5 cellular contexts compared by ENCODE assay signal in the genomic region with DNA sequence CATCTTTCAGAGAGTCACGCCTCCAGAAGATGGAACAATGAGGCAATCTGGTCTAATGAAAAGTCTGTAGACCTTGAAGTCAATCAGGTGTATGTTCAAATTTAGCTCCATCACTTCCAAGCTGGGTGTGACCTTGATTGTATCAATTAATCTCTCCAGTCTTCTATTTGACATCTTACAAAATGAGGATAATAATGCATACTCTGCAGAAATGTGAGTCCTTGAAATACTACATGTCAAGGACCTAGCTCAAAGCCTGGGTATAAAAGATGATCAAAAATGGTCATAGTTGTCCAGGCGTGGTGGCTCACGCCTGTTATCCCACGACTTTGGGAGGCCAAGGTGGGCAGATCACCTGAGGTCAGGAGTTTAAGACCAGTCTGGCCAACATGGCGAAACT.
TF ChIP-seq lines count a peak whose summit lies in the region.

No MANE protein-coding gene starts in this region.

TF ChIP-seq in HepG2, 621 proteins besides CTCF, POLR2A, EP300 and RAD21 (continues in another document):
- TF ChIP-seq MAFK (conservative IDR thresholded peaks at IDR 0.05 in 1 of 2, IDR thresholded peaks at IDR 0.05 in 1 of 2; ENCODE audit: low read length in 2 of 2), result peak; percentile 54 to 65; a peak in 3 of 4 replicates
- no peak for TF ChIP-seq ZNF703 (CRISPR knock-in tag; IDR thresholded peaks at IDR 0.05; ENCODE audit: borderline replicate concordance)
- TF ChIP-seq ZNF567 (CRISPR knock-in tag; IDR thresholded peaks at IDR 0.05; ENCODE audit: borderline replicate concordance), result no peak

TF ChIP-seq in A549, 52 proteins besides CTCF, POLR2A, EP300 and RAD21:
- TF ChIP-seq NR3C1 (IDR thresholded peaks at IDR 0.05) (no peak), MAFK (IDR thresholded peaks at IDR 0.05; ENCODE audit: partially characterized antibody) (peak; percentile 58), MYC (IDR thresholded peaks at IDR 0.05; ENCODE audit: borderline replicate concordance, low read length) (no peak), PHF8 (IDR thresholded peaks at IDR 0.05; ENCODE audit: borderline replicate concordance, low read depth) (no peak), EHMT2 (IDR thresholded peaks at IDR 0.05; ENCODE audit: low read depth) (no peak)
TF ChIP-seq in A549: peak in this region for 1.

TF ChIP-seq in IMR-90, 13 proteins besides CTCF, POLR2A, EP300 and RAD21:
- TF ChIP-seq MAFK (IDR thresholded peaks at IDR 0.05; ENCODE audit: low read depth, low read length), result peak; percentile 41
- TF ChIP-seq, protein P1, sequence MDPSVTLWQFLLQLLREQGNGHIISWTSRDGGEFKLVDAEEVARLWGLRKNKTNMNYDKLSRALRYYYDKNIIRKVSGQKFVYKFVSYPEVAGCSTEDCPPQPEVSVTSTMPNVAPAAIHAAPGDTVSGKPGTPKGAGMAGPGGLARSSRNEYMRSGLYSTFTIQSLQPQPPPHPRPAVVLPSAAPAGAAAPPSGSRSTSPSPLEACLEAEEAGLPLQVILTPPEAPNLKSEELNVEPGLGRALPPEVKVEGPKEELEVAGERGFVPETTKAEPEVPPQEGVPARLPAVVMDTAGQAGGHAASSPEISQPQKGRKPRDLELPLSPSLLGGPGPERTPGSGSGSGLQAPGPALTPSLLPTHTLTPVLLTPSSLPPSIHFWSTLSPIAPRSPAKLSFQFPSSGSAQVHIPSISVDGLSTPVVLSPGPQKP (IDR thresholded peaks at IDR 0.05; ENCODE audit: borderline replicate concordance, low read depth, low read length), result no peak

TF ChIP-seq in K562, 482 proteins besides CTCF, POLR2A, EP300 and RAD21:
- no peak for TF ChIP-seq FOXM1 (IDR thresholded peaks at IDR 0.05; ENCODE audit: low read depth)
- TF ChIP-seq FOXM1 (CRISPR knock-in tag; IDR thresholded peaks at IDR 0.05; ENCODE audit: low read depth), result no peak
- TF ChIP-seq C11orf30 (IDR thresholded peaks at IDR 0.05; ENCODE audit: low read depth), result peak; percentile 32; the same call in 1 of the 2 replicates

TF ChIP-seq in HEK293T, 16 proteins besides CTCF, POLR2A, EP300 and RAD21:
- TF ChIP-seq LEF1 (IDR thresholded peaks at IDR 0.05; ENCODE audit: borderline replicate concordance) (no peak), SUZ12 (IDR thresholded peaks at IDR 0.05) (no peak), FOXA1 (IDR thresholded peaks at IDR 0.05) (no peak), ARNT (IDR thresholded peaks at IDR 0.05) (no peak), NFRKB (IDR thresholded peaks at IDR 0.05) (no peak), ZNF384 (IDR thresholded peaks at IDR 0.05) (no peak), L3MBTL2 (conservative IDR thresholded peaks at IDR 0.05) (no peak), FOXK2 (IDR thresholded peaks at IDR 0.05) (no peak), ELF4 (IDR thresholded peaks at IDR 0.05) (no peak), CTBP1 (IDR thresholded peaks at IDR 0.05; ENCODE audit: borderline replicate concordance) (no peak), HDGF (IDR thresholded peaks at IDR 0.05; ENCODE audit: borderline replicate concordance) (no peak), TARDBP (IDR thresholded peaks at IDR 0.05) (no peak), BHLHE40 (IDR thresholded peaks at IDR 0.05; ENCODE audit: borderline replicate concordance) (no peak)
- TF ChIP-seq, protein P2, sequence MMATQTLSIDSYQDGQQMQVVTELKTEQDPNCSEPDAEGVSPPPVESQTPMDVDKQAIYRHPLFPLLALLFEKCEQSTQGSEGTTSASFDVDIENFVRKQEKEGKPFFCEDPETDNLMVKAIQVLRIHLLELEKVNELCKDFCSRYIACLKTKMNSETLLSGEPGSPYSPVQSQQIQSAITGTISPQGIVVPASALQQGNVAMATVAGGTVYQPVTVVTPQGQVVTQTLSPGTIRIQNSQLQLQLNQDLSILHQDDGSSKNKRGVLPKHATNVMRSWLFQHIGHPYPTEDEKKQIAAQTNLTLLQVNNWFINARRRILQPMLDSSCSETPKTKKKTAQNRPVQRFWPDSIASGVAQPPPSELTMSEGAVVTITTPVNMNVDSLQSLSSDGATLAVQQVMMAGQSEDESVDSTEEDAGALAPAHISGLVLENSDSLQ (IDR thresholded peaks at IDR 0.05), result no peak
